Comparison of ENCODE assay signal across 11 cellular contexts in genomic region chr1:202131956-202132821, GRCh38. TPM values are rescaled to one million over a fixed set of nuclear protein-coding genes. Genes with fewer than 3 reads are reported as not detected.
A peak's percentile ranks its signal among the peaks of the same experiment; 100 is the strongest.
DNase-seq lines count a peak whose midpoint lies in the region; ATAC-seq and TF ChIP-seq lines count a peak whose summit lies in the region.
"Had no signal": no experiment of that assay in that cellular context is flagged by ENCODE, and none has a peak within 500 bp of the region (broad histone marks: within the 10 kb centered on the region; RNA-seq: fewer than 3 reads in every experiment).

No MANE protein-coding gene starts in this region.

- DNase-seq in midbrain (lab: John Stamatoyannopoulos, UW) = peak; percentile 68
- no peak for DNase-seq in DMS53 (lab: John Stamatoyannopoulos, UW)
- no peak for DNase-seq in NCI-H1930 (lab: John Stamatoyannopoulos, UW)
- DNase-seq in SJCRH30 = no peak
- DNase-seq: NCI-H1417 treated with DMSO at 0.1 percent for 48 hours had no signal

- H3K4me1 ChIP-seq in esophagus (ENCODE audit: control insufficient read depth in 2 of 2, insufficient read depth in 2 of 2, low read length in 1 of 2) (peaks cover 8 to 27% of the 10 kb centered on the region in 2 donors), SJCRH30 (no peaks in the 10 kb centered on the region)
- H3K4me1 ChIP-seq: SJSA1 had no signal

- H3K36me3 ChIP-seq in esophagus (ENCODE audit: control insufficient read depth in 2 of 2, insufficient read depth in 2 of 2, low read length in 1 of 2) (peaks cover 6 to 24% of the 10 kb centered on the region in 2 donors), SJCRH30 (peaks cover 5% of the 10 kb centered on the region; the same call in 1 of the 2 replicates)

- H3K27me3 ChIP-seq in esophagus (ENCODE audit: control insufficient read depth in 1 of 2, insufficient read depth in 2 of 2, low read length in 2 of 2) = no peaks in the 10 kb centered on the region
- H3K27me3 ChIP-seq in SJCRH30 = no peaks in the 10 kb centered on the region
- H3K27me3 ChIP-seq: SJSA1 had no signal

- no peak overlapping the region for H3K4me3 ChIP-seq in esophagus (ENCODE audit: low read depth in 1 of 2, low read length in 2 of 2)
- H3K4me3 ChIP-seq in SJCRH30 = no peak overlapping the region
- H3K4me3 ChIP-seq: SJSA1 had no signal

- H3K9me3 ChIP-seq in esophagus (ENCODE audit: control insufficient read depth in 2 of 2, insufficient read depth in 1 of 2, low read depth in 1 of 2, low read length in 1 of 2) (no peaks in the 10 kb centered on the region), SJCRH30 (replicated peaks) (no peaks in the 10 kb centered on the region)
- H3K9me3 ChIP-seq: SJSA1 had no signal

- TF ChIP-seq CTCF in VCaP (conservative IDR thresholded peaks at IDR 0.05) = no peak

- WGBS in esophagus, 2 donors = 31 to 53% methylated on average over 12 of the region's 12 CpGs

- H3K27ac ChIP-seq in VCaP (peak overlapping the region; percentile 15; the same call in 1 of the 2 replicates), esophagus (ENCODE audit: low read depth in 2 of 2, low read length in 1 of 2) (peak overlapping the region; percentile 93 to 94), temporal lobe (ENCODE audit: low read depth, low read length) (peak overlapping the region; percentile 95), SJCRH30 (no peak overlapping the region)
- H3K27ac ChIP-seq: SJSA1 had no signal

- ATAC-seq in GM18907 (IDR thresholded peaks at IDR 0.05; ENCODE audit: unreplicated experiment) = no peak

RNA-seq across cellular contexts. Expression of gene GPR37L1, which starts 9.5 kb away (rescaled TPM):
- polyA plus RNA-seq in esophagus = under 1 TPM; 0.05 to 0.10 TPM
- total RNA-seq in temporal lobe = 1.2 TPM
- total RNA-seq in SJCRH30 (2014; rRNA removed; shearing (Covaris generic)) = 0.02 TPM in 1 of 2 replicates, not detected in the other
- total RNA-seq: mononuclear cell had no signal

RNA-seq across cellular contexts. Expression of gene ARL8A, which starts 12.3 kb away (rescaled TPM):
- 10 to 100 TPM; 18.3 to 18.6 TPM for polyA plus RNA-seq in esophagus
- total RNA-seq in temporal lobe = 79.4 TPM
- 17.1 and 18.1 TPM in 2 replicates for total RNA-seq in SJCRH30 (2014; rRNA removed; shearing (Covaris generic))

RNA-seq across cellular contexts. Expression of gene PTPN7, which starts 28.2 kb away (rescaled TPM):
- 1 to 10 TPM; 1.6 to 1.9 TPM for polyA plus RNA-seq in esophagus
- total RNA-seq in temporal lobe = 0.25 TPM
- total RNA-seq in SJCRH30 (2014; rRNA removed; shearing (Covaris generic)) = 0.08 and 0.14 TPM in 2 replicates
- total RNA-seq: SJSA1 had no signal
